9 cellular contexts compared by ENCODE assay signal in genomic region chr3:52531636-52532516, GRCh38. TPM values are rescaled to one million over a fixed set of nuclear protein-coding genes. Genes with fewer than 3 reads are reported as not detected.
DNase-seq lines count a peak whose midpoint lies in the region; ATAC-seq lines count a peak whose summit lies in the region.
"Had no signal": no experiment of that assay in that cellular context is flagged by ENCODE, and none has a peak within 500 bp of the region (broad histone marks: within the 10 kb centered on the region; RNA-seq: fewer than 3 reads in every experiment).

No MANE protein-coding gene starts in this region.

- in situ Hi-C loops in G401 (cut with HindIII; ENCODE audit: low sequenced_read_pairs): no loop called here

- no peak for ATAC-seq in naive B cell (ENCODE audit: low read depth in 2 of 2)
- ATAC-seq in HG02678 (IDR thresholded peaks at IDR 0.05; ENCODE audit: unreplicated experiment): no peak
- ATAC-seq in GM21717 (IDR thresholded peaks at IDR 0.05; ENCODE audit: unreplicated experiment): no peak

- H3K4me1 Mint-ChIP-seq in naive B cell: peaks cover 11 to 25% (median 25%) of the 10 kb centered on the region in 3 donors

- no peaks in the 10 kb centered on the region for H3K9me3 Mint-ChIP-seq in naive B cell

- H3K4me3 ChIP-seq in HUES64 (ENCODE audit: low read length): peak overlapping the region; percentile 78

- H3K27ac ChIP-seq in HUES64 (ENCODE audit: low read depth, low read length) (no peak overlapping the region; the same call in 1 of the 2 replicates), caudate nucleus (ENCODE audit: low read depth, low read length) (peak overlapping the region; percentile 11)

- peak overlapping the region in 3 of 6 donors; percentile 49 to 88 (median 65) for H3K27ac Mint-ChIP-seq in naive B cell

- H3K27me3 ChIP-seq in HUES64 (ENCODE audit: insufficient read depth, low read length): no peaks in the 10 kb centered on the region

- 90% methylated on average over 16 of the region's 16 CpGs for WGBS in HUES64

- H3K27me3 Mint-ChIP-seq in naive B cell: peaks cover 0 to 6% (median 0%) of the 10 kb centered on the region in 3 donors

- H3K4me3 Mint-ChIP-seq in naive B cell: peak overlapping the region in 7 of 8 donors; percentile 68 to 88 (median 78)

- no peaks in the 10 kb centered on the region for H3K36me3 Mint-ChIP-seq in naive B cell

- no peaks in the 10 kb centered on the region for H3K9me3 ChIP-seq in HUES64 (ENCODE audit: insufficient read depth, low read depth, low read length)

- peaks cover 15% of the 10 kb centered on the region for H3K4me1 ChIP-seq in HUES64 (ENCODE audit: insufficient read depth, low read length)

- DNase-seq in AG08396 (ENCODE audit: low spot score) (peak; percentile 10), caudate nucleus (lab: John Stamatoyannopoulos, UW) (no peak), naive B cell (no peak), DMS79 (lab: John Stamatoyannopoulos, UW) (no peak), G401 (ENCODE audit: low spot score) (no peak)
- DNase-seq: hypothalamus had no signal

- peaks cover 36% of the 10 kb centered on the region for H3K36me3 ChIP-seq in HUES64 (ENCODE audit: insufficient read depth, low read length)

- H3K9ac ChIP-seq in HUES64 (ENCODE audit: low read depth, low read length): peak overlapping the region; percentile 86; the same call in 1 of the 2 replicates

RNA-seq across cellular contexts. Expression of gene NT5DC2, which starts 1.8 kb away (rescaled TPM):
- 301 TPM for polyA plus RNA-seq in HUES64 (2013, experiment 1 of 2)
- polyA plus RNA-seq in HUES64 (2013, experiment 2 of 2): 314 TPM
- polyA plus RNA-seq in naive B cell (ENCODE audit: low read depth in 6 of 6): under 1 TPM in 2 of 6 donors, not detected in 4; 0.13 to 0.86 TPM
- total RNA-seq in G401 (2014; rRNA removed; shearing (Covaris generic)): 36.9 and 53.2 TPM in 2 replicates

RNA-seq across cellular contexts. Expression of gene UQCC5, which starts 4.5 kb away (rescaled TPM):
- 47.5 TPM for polyA plus RNA-seq in HUES64 (2013, experiment 1 of 2)
- 56.9 TPM for polyA plus RNA-seq in HUES64 (2013, experiment 2 of 2)
- 10 to 100 TPM; 10.5 to 54.7 (median 20.2) TPM for polyA plus RNA-seq in naive B cell (ENCODE audit: low read depth in 6 of 6)
- 4.2 and 48.9 TPM in 2 replicates for total RNA-seq in G401 (2014; rRNA removed; shearing (Covaris generic))

RNA-seq across cellular contexts. Expression of gene STAB1, which starts 36.7 kb away (rescaled TPM):
- 0.15 TPM for polyA plus RNA-seq in HUES64 (2013, experiment 1 of 2)
- polyA plus RNA-seq in HUES64 (2013, experiment 2 of 2): 0.32 TPM
- polyA plus RNA-seq in naive B cell (ENCODE audit: low read depth in 6 of 6): not detected
- total RNA-seq in G401 (2014; rRNA removed; shearing (Covaris generic)): not detected in 2 replicates
